11 cellular contexts compared by ENCODE assay signal in genomic region chr21:45403133-45403824, GRCh38. TPM values are rescaled to one million over a fixed set of nuclear protein-coding genes. Genes with fewer than 3 reads are reported as not detected.
DNase-seq lines count a peak whose midpoint lies in the region; ATAC-seq and TF ChIP-seq lines count a peak whose summit lies in the region.
"Had no signal": no experiment of that assay in that cellular context is flagged by ENCODE, and none has a peak within 500 bp of the region (broad histone marks: within the 10 kb centered on the region; RNA-seq: fewer than 3 reads in every experiment).

No MANE protein-coding gene starts in this region.

- peaks cover 40% of the 10 kb centered on the region for H3K27me3 Mint-ChIP-seq in activated naive CD8-positive, alpha-beta T cell
- H3K27me3 Mint-ChIP-seq in activated naive CD8-positive, alpha-beta T cell treated with anti-CD3 and anti-CD28 coated beads for 36 hours: peaks cover 73% of the 10 kb centered on the region

- H3K27ac ChIP-seq in ascending aorta (peak overlapping the region; percentile 83 to 91), lower lobe of right lung (no peak overlapping the region), uterus (peak overlapping the region; percentile 76 to 81)
- H3K27ac ChIP-seq: WERI-Rb-1 had no signal

- H3K4me1 ChIP-seq in ascending aorta: peaks cover 11 to 24% of the 10 kb centered on the region in 2 donors
- peaks cover 16% of the 10 kb centered on the region for H3K4me1 ChIP-seq in lower lobe of right lung
- peaks cover 0 to 7% of the 10 kb centered on the region in 2 donors for H3K4me1 ChIP-seq in uterus

- peaks cover 6% of the 10 kb centered on the region for H3K36me3 Mint-ChIP-seq in activated naive CD8-positive, alpha-beta T cell
- peaks cover 6% of the 10 kb centered on the region for H3K36me3 Mint-ChIP-seq in activated naive CD8-positive, alpha-beta T cell treated with anti-CD3 and anti-CD28 coated beads for 36 hours

- DNase-seq in activated naive CD8-positive, alpha-beta T cell treated with anti-CD3 and anti-CD28 coated beads for 36 hours: no peak
- no peak for DNase-seq in ascending aorta (ENCODE audit: low spot score in 2 of 2)
- peak; percentile 24 for DNase-seq in lower lobe of right lung
- no peak for DNase-seq in uterus
- no peak for DNase-seq in putamen (ENCODE audit: low spot score)
- DNase-seq in NCI-H524 (lab: John Stamatoyannopoulos, UW): no peak
- DNase-seq in NCI-H187 (lab: John Stamatoyannopoulos, UW): no peak
- DNase-seq: effector CD4-positive, alpha-beta T cell; NCI-H1694 had no signal

- peaks cover 6% of the 10 kb centered on the region for H3K9me3 Mint-ChIP-seq in activated naive CD8-positive, alpha-beta T cell (ENCODE audit: low read depth)
- peaks cover 6% of the 10 kb centered on the region for H3K9me3 Mint-ChIP-seq in activated naive CD8-positive, alpha-beta T cell treated with anti-CD3 and anti-CD28 coated beads for 36 hours

- TF ChIP-seq CTCF in ascending aorta (IDR thresholded peaks at IDR 0.05) (no peak), lower lobe of right lung (IDR thresholded peaks at IDR 0.05) (no peak), uterus (IDR thresholded peaks at IDR 0.05) (no peak)

- no peaks in the 10 kb centered on the region for H3K27me3 ChIP-seq in ascending aorta
- H3K27me3 ChIP-seq in lower lobe of right lung (ENCODE audit: low read depth): peaks cover 30% of the 10 kb centered on the region
- no peaks in the 10 kb centered on the region for H3K27me3 ChIP-seq in uterus

- no peak for TF ChIP-seq POLR2A in uterus (IDR thresholded peaks at IDR 0.05)

- intact Hi-C loops in ascending aorta (cut with DNase I) (no loop called here), lower lobe of right lung (cut with DNase I) (no loop called here), uterus (cut with DNase I; ENCODE audit: low total_unique reads) (no loop called here)

- H3K9me3 ChIP-seq in ascending aorta (peaks cover 4 to 9% of the 10 kb centered on the region in 2 donors), lower lobe of right lung (no peaks in the 10 kb centered on the region), uterus (no peaks in the 10 kb centered on the region)

- no peak for ATAC-seq in lower lobe of right lung

- H3K36me3 ChIP-seq in ascending aorta: no peaks in the 10 kb centered on the region
- H3K36me3 ChIP-seq in lower lobe of right lung: no peaks in the 10 kb centered on the region
- no peaks in the 10 kb centered on the region for H3K36me3 ChIP-seq in uterus
- H3K36me3 ChIP-seq: WERI-Rb-1 had no signal

- peaks cover 14% of the 10 kb centered on the region for H3K4me1 Mint-ChIP-seq in activated naive CD8-positive, alpha-beta T cell (ENCODE audit: low read depth)
- H3K4me1 Mint-ChIP-seq in activated naive CD8-positive, alpha-beta T cell treated with anti-CD3 and anti-CD28 coated beads for 36 hours: peaks cover 3% of the 10 kb centered on the region

- no peak overlapping the region for H3K27ac Mint-ChIP-seq in activated naive CD8-positive, alpha-beta T cell
- H3K27ac Mint-ChIP-seq in activated naive CD8-positive, alpha-beta T cell treated with anti-CD3 and anti-CD28 coated beads for 36 hours: no peak overlapping the region

- peak overlapping the region; percentile 87 for H3K4me3 Mint-ChIP-seq in activated naive CD8-positive, alpha-beta T cell
- no peak overlapping the region for H3K4me3 Mint-ChIP-seq in activated naive CD8-positive, alpha-beta T cell treated with anti-CD3 and anti-CD28 coated beads for 36 hours

- H3K4me3 ChIP-seq in ascending aorta: no peak overlapping the region
- no peak overlapping the region for H3K4me3 ChIP-seq in lower lobe of right lung
- H3K4me3 ChIP-seq in uterus: no peak overlapping the region

RNA-seq across cellular contexts. Expression of gene COL18A1, which starts 1.7 kb away (rescaled TPM):
- 1 to 10 TPM; 3.5 to 4.0 TPM for total RNA-seq in activated naive CD8-positive, alpha-beta T cell treated with anti-CD3 and anti-CD28 coated beads for 36 hours
- 699 TPM for total RNA-seq in ascending aorta
- 45.1 TPM for total RNA-seq in lower lobe of right lung
- 100 to 1,000 TPM in 3 of 4 donors, 10 to 100 TPM in 1; 73.0 to 223 (median 152) TPM for total RNA-seq in uterus
